Comparison of ENCODE assay signal across 12 cellular contexts in the genomic region with DNA sequence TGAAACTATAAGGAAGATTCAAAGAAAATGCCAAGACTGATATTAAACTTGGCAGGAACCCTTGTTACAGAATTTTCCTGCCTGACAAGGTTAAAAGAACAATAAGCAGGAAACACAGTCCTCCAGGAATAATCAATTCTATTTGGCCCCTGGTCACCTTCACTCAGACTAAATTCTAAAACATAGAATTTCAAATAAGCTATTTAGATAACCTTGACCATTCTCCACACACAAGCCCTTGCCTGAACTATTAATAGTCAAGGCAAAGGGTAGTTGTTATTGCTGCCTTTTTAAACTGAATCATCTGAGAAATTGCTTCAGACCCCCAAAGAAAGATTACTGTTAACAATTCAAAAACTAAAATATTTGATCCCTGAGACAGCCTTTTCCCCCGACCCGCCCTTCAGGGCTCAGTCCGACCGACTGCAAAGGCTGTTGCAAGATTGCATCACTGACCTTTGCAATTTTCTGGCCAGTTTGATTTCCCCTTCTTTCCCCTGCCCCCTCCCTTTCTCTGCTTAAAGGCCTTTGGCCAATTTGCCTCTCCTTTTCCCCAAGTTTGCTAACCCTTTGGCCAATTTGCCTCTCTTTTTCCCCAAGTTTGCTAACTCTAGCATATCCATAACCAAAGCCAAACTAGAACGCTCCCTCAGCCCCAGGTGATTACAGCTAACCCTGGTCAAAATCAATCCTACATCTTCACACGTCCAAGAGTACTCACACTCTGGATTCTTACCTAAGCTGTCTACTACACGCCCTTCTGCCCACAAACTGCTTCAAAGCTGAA. TPM values are rescaled to one million over a fixed set of nuclear protein-coding genes. Genes with fewer than 3 reads are reported as not detected.
DNase-seq lines count a peak whose midpoint lies in the region; ATAC-seq and TF ChIP-seq lines count a peak whose summit lies in the region.
"Had no signal": no experiment of that assay in that cellular context is flagged by ENCODE, and none has a peak within 500 bp of the region (broad histone marks: within the 10 kb centered on the region; RNA-seq: fewer than 3 reads in every experiment).

No MANE protein-coding gene starts in this region.

- no peak for TF ChIP-seq CTCF in lung (IDR thresholded peaks at IDR 0.05; ENCODE audit: control extremely low read depth, extremely low read depth)

- H3K36me3 Mint-ChIP-seq in stimulated activated naive CD8-positive, alpha-beta T cell treated with anti-CD3 and anti-CD28 coated beads, Interleukin-15, Interleukin-2, amounts not matched to agents 100 ng/mL and 50 ng/mL, for 24 hours (ENCODE audit: low read depth) = no peaks in the 10 kb centered on the region

- H3K4me1 ChIP-seq in lung (ENCODE audit: control insufficient read depth in 2 of 2, insufficient read depth in 2 of 2, low read length in 2 of 2) (peaks cover 8 to 11% of the 10 kb centered on the region in 2 donors), aorta (ENCODE audit: control insufficient read depth in 1 of 2, insufficient read depth in 2 of 2, low read length in 2 of 2) (no peaks in the 10 kb centered on the region)

- peak overlapping the region; percentile 87 for H3K27ac ChIP-seq in adipose tissue (ENCODE audit: low read depth, low read length)
- peak overlapping the region; percentile 59 to 76 for H3K27ac ChIP-seq in lung (ENCODE audit: low read depth in 1 of 2, low read length in 1 of 2)
- no peak overlapping the region for H3K27ac ChIP-seq in aorta (ENCODE audit: low read depth in 1 of 2, low read length in 2 of 2)
- H3K27ac ChIP-seq: tibial artery had no signal

- peak overlapping the region; percentile 76 for H3K4me3 Mint-ChIP-seq in stimulated activated naive CD8-positive, alpha-beta T cell treated with anti-CD3 and anti-CD28 coated beads, Interleukin-15, Interleukin-2, amounts not matched to agents 100 ng/mL and 50 ng/mL, for 24 hours

- DNase-seq in stimulated activated naive CD8-positive, alpha-beta T cell treated with anti-CD3 and anti-CD28 coated beads, Interleukin-15, Interleukin-2, amounts not matched to agents 100 U/mL and 50 U/mL, for 24 hours = no peak
- DNase-seq in lung (ENCODE audit: low spot score) = peak; percentile 64
- no peak for DNase-seq in aorta
- DNase-seq in NCI-H1417 (lab: John Stamatoyannopoulos, UW) = no peak
- no peak for DNase-seq in activated effector memory CD4-positive, alpha-beta T cell treated with anti-CD3 and anti-CD28 coated beads, Interleukin-2, amount 50 U/mL, for 16 hours
- DNase-seq in NCI-H69 (lab: John Stamatoyannopoulos, UW) = no peak
- DNase-seq: CD8-positive, alpha-beta memory T cell; NCI-H226 had no signal

- peak overlapping the region; percentile 66 for H3K27ac Mint-ChIP-seq in stimulated activated naive CD8-positive, alpha-beta T cell treated with anti-CD3 and anti-CD28 coated beads, Interleukin-15, Interleukin-2, amounts not matched to agents 100 ng/mL and 50 ng/mL, for 24 hours

- WGBS in adipose tissue, 3 donors = 30 to 33% (median 31%) methylated on average over 7 of the region's 7 CpGs
- WGBS in lung, 2 donors = 29 to 45% methylated on average over 7 of the region's 7 CpGs
- 74 to 81% methylated on average over 7 of the region's 7 CpGs for whole genome bisulfite sequencing in aorta, 2 donors

- ATAC-seq in stimulated activated naive CD8-positive, alpha-beta T cell treated with anti-CD3 and anti-CD28 coated beads, Interleukin-15, Interleukin-2, amounts not matched to agents 100 U/mL and 50 U/mL, for 24 hours = no peak
- peak; percentile 62 for ATAC-seq in lung (ENCODE audit: insufficient read depth, low FRiP score)
- ATAC-seq in aorta (ENCODE audit: low FRiP score) = peak; percentile 58

- no peaks in the 10 kb centered on the region for H3K36me3 ChIP-seq in lung (ENCODE audit: control insufficient read depth in 2 of 2, insufficient read depth in 2 of 2, low read length in 2 of 2)
- H3K36me3 ChIP-seq in aorta (ENCODE audit: control insufficient read depth in 1 of 2, insufficient read depth in 2 of 2, low read length in 1 of 2) = no peaks in the 10 kb centered on the region
- H3K36me3 ChIP-seq: tibial artery had no signal

- intact Hi-C loops in aorta (cut with DNase I) = no loop called here

- no peaks in the 10 kb centered on the region for H3K27me3 ChIP-seq in lung (ENCODE audit: control insufficient read depth, insufficient read depth)
- peaks cover 0 to 2% of the 10 kb centered on the region in 2 donors for H3K27me3 ChIP-seq in aorta (ENCODE audit: control insufficient read depth in 1 of 2, insufficient read depth in 2 of 2, low read length in 1 of 2)
- H3K27me3 ChIP-seq: tibial artery had no signal

- H3K27me3 Mint-ChIP-seq in stimulated activated naive CD8-positive, alpha-beta T cell treated with anti-CD3 and anti-CD28 coated beads, Interleukin-15, Interleukin-2, amounts not matched to agents 100 ng/mL and 50 ng/mL, for 24 hours = peaks cover 56% of the 10 kb centered on the region

- H3K9me3 ChIP-seq in lung (ENCODE audit: control insufficient read depth in 2 of 2, insufficient read depth in 1 of 2, low read length in 1 of 2) = peaks cover 0 to 3% of the 10 kb centered on the region in 2 donors
- peaks cover 4% of the 10 kb centered on the region for H3K9me3 ChIP-seq in aorta (ENCODE audit: control insufficient read depth, low read length)
- H3K9me3 ChIP-seq: tibial artery had no signal

- H3K4me3 ChIP-seq in lung (no peak overlapping the region), aorta (ENCODE audit: low read length in 2 of 2) (no peak overlapping the region)

- H3K4me1 Mint-ChIP-seq in stimulated activated naive CD8-positive, alpha-beta T cell treated with anti-CD3 and anti-CD28 coated beads, Interleukin-15, Interleukin-2, amounts not matched to agents 100 ng/mL and 50 ng/mL, for 24 hours (ENCODE audit: low read depth) = peaks cover 46% of the 10 kb centered on the region

- peaks cover 3% of the 10 kb centered on the region for H3K9me3 Mint-ChIP-seq in stimulated activated naive CD8-positive, alpha-beta T cell treated with anti-CD3 and anti-CD28 coated beads, Interleukin-15, Interleukin-2, amounts not matched to agents 100 ng/mL and 50 ng/mL, for 24 hours
- H3K9me3 Mint-ChIP-seq: CD8-positive, alpha-beta memory T cell had no signal

RNA-seq across cellular contexts. Expression of gene G0S2, which starts 1.4 kb away (rescaled TPM):
- 1,000 to 10,000 TPM in 1 of 3 donors, 100 to 1,000 TPM in 2; 291 to 4,779 (median 509) TPM for polyA plus RNA-seq in adipose tissue
- total RNA-seq in lung = 10 to 100 TPM; 53.4 to 74.5 TPM
- 100 to 1,000 TPM in 1 of 2 donors, 10 to 100 TPM in 1; 44.6 to 696 TPM for polyA plus RNA-seq in lung
- 10 to 100 TPM; 21.3 to 24.9 TPM for total RNA-seq in aorta
- polyA plus RNA-seq in aorta = 10 to 100 TPM; 16.3 to 20.3 TPM
- polyA plus RNA-seq: CD8-positive, alpha-beta memory T cell had no signal

RNA-seq across cellular contexts. Expression of gene LAMB3, which starts 21.6 kb away (rescaled TPM):
- polyA plus RNA-seq in adipose tissue (10 to 100 TPM in 1 of 3 donors, 1 to 10 TPM in 2; 3.3 to 36.4 (median 5.3) TPM), lung (10 to 100 TPM; 14.6 to 64.6 TPM), aorta (1 to 10 TPM; 5.2 to 5.4 TPM)
- total RNA-seq in lung (100 to 1,000 TPM in 1 of 2 donors, 10 to 100 TPM in 1; 72.6 to 121 TPM), aorta (1 to 10 TPM in 1 of 2 donors, under 1 TPM in 1; 0.84 to 3.9 TPM)

RNA-seq across cellular contexts. Expression of gene HSD11B1, which starts 30.8 kb away (rescaled TPM):
- polyA plus RNA-seq in adipose tissue (10 to 100 TPM in 1 of 3 donors, 1 to 10 TPM in 2; 1.3 to 17.5 (median 4.9) TPM), lung (10 to 100 TPM; 11.3 to 74.6 TPM), aorta (10 to 100 TPM in 1 of 2 donors, 1 to 10 TPM in 1; 3.0 to 10.2 TPM)
- total RNA-seq in lung (10 to 100 TPM in 1 of 2 donors, 1 to 10 TPM in 1; 6.5 to 39.5 TPM), aorta (10 to 100 TPM; 13.9 to 21.5 TPM)
- total RNA-seq: H4 had no signal

Comparison
In these comparisons a context has a peak if more than half of its experiments do, and no peak if none do; other contexts are left out.
1. H3K27ac ChIP-seq: peak in adipose tissue (single experiment) and lung (2 of 2); none in aorta (0 of 2).